8 cellular contexts compared by ENCODE assay signal in genomic region chr2:37670378-37671012, GRCh38. TPM values are rescaled to one million over a fixed set of nuclear protein-coding genes. Genes with fewer than 3 reads are reported as not detected.
A peak's percentile ranks its signal among the peaks of the same experiment; 100 is the strongest.
DNase-seq lines count a peak whose midpoint lies in the region; ATAC-seq and TF ChIP-seq lines count a peak whose summit lies in the region.

No MANE protein-coding gene starts in this region.

- H3K27me3 Mint-ChIP-seq in CD4-positive, alpha-beta T cell, result no peaks in the 10 kb centered on the region
- peaks cover 5% of the 10 kb centered on the region for H3K27me3 Mint-ChIP-seq in neural progenitor cell (ENCODE audit: insufficient read depth, low read depth)

- H3K36me3 ChIP-seq in OCI-LY7 (ENCODE audit: insufficient read depth, low read length) (no peaks in the 10 kb centered on the region), neural progenitor cell (no peaks in the 10 kb centered on the region)

- H3K27ac ChIP-seq in CD4-positive, alpha-beta T cell (ENCODE audit: low read depth, low read length), result peak overlapping the region; percentile 73
- H3K27ac ChIP-seq in OCI-LY7 (ENCODE audit: low read depth, low read length, poor library complexity, severe bottlenecking) (no peak overlapping the region), neural progenitor cell (no peak overlapping the region)

- CTCF ChIA-PET in CD4-positive, alpha-beta T cell (lab: Charles Lee), result interaction anchor here (0.9 to 2.1 kb wide), 5 partner anchors 16 to 275 kb away, joined by 3 to 7 read pairs (median 4); no protein-coding TSS in a partner anchor
- CTCF ChIA-PET in OCI-LY7 (lab: Charles Lee; ENCODE audit: unreplicated experiment), result interaction anchor here (0.8 kb wide), 1 partner anchor 16 kb away, joined by 3 read pairs; no protein-coding TSS in a partner anchor

- peak overlapping the region; percentile 80 for H3K27ac Mint-ChIP-seq in CD4-positive, alpha-beta T cell
- no peak overlapping the region for H3K27ac Mint-ChIP-seq in neural progenitor cell

- POLR2A ChIA-PET in CD4-positive, alpha-beta T cell (lab: Charles Lee), result interaction anchor here (0.9 to 4.8 kb wide), 17 partner anchors 8 to 256 kb away, joined by 3 to 51 read pairs (median 4); no protein-coding TSS in a partner anchor
- POLR2A ChIA-PET in OCI-LY7 (lab: Charles Lee), result interaction anchor here (0.6 to 3.2 kb wide), 10 partner anchors 10 to 291 kb away, joined by 3 to 30 read pairs (median 5); no protein-coding TSS in a partner anchor

- H3K9ac ChIP-seq in neural progenitor cell, result peak overlapping the region; percentile 31

- intact Hi-C loops in CD4-positive, alpha-beta T cell (cut with DNase I, micrococcal nuclease), result loop anchor here (1.0 to 10.0 kb wide), 7 partner anchors 14 to 704 kb away; partner anchors contain the start of genes ATL2 (in 1 of the 2) and EIF2AK2 (in 1 of the 2)
- intact Hi-C loops in OCI-LY7 (cut with micrococcal nuclease; ENCODE audit: unreplicated experiment), result loop anchor here (5.0 kb wide), 3 partner anchors 118 to 703 kb away; partner anchors contain the start of gene STRN

- H3K79me2 ChIP-seq in OCI-LY7 (ENCODE audit: insufficient read depth, low read depth, low read length), result peaks cover 21% of the 10 kb centered on the region; the same call in 1 of the 2 replicates
- H3K79me2 ChIP-seq in neural progenitor cell (ENCODE audit: low read depth), result peaks cover 57% of the 10 kb centered on the region

- H3K4me1 ChIP-seq in OCI-LY7 (ENCODE audit: insufficient read depth, low read length, poor library complexity, severe bottlenecking) (peaks cover 54% of the 10 kb centered on the region), neural progenitor cell (peaks cover 19% of the 10 kb centered on the region)

- DNase-seq in CD4-positive, alpha-beta T cell, result no peak
- DNase-seq in OCI-LY7 (ENCODE audit: low spot score), result no peak
- DNase-seq in epithelial cell of proximal tubule (ENCODE audit: low read depth), result no peak
- peak; percentile 42 for DNase-seq in neural progenitor cell (ENCODE audit: low spot score)
- no peak for DNase-seq in NCI-H2029 treated with DMSO at 0.1 percent for 48 hours (lab: John Stamatoyannopoulos, UW)

- peak overlapping the region; percentile 97 for H3K4me3 Mint-ChIP-seq in CD4-positive, alpha-beta T cell
- peak overlapping the region; percentile 88 for H3K4me3 Mint-ChIP-seq in neural progenitor cell

- no peaks in the 10 kb centered on the region for H3K9me3 ChIP-seq in CD4-positive, alpha-beta T cell (ENCODE audit: control insufficient read depth, low read length)
- no peaks in the 10 kb centered on the region for H3K9me3 ChIP-seq in OCI-LY7 (ENCODE audit: low read length)
- H3K9me3 ChIP-seq in neural progenitor cell (ENCODE audit: low read depth), result no peaks in the 10 kb centered on the region

- TF ChIP-seq CTCF in CD4-positive, alpha-beta T cell (IDR thresholded peaks at IDR 0.05), result no peak
- no peak for TF ChIP-seq CTCF in OCI-LY7 (conservative IDR thresholded peaks at IDR 0.05; ENCODE audit: low read length)
- no peak for TF ChIP-seq CTCF in epithelial cell of proximal tubule (conservative IDR thresholded peaks at IDR 0.05; ENCODE audit: low read depth, low read length)
- no peak for TF ChIP-seq CTCF in neural progenitor cell (IDR thresholded peaks at IDR 0.05)

- peaks cover 18% of the 10 kb centered on the region for H3F3A ChIP-seq in neural progenitor cell (ENCODE audit: low read depth)

- ATAC-seq in CD4-positive, alpha-beta T cell (ENCODE audit: poor library complexity), result no peak
- ATAC-seq in GM18909 (IDR thresholded peaks at IDR 0.05; ENCODE audit: poor library complexity, unreplicated experiment) (no peak), HG02884 (IDR thresholded peaks at IDR 0.05; ENCODE audit: unreplicated experiment) (no peak), GM21786 (IDR thresholded peaks at IDR 0.05; ENCODE audit: unreplicated experiment) (no peak)

- H3K9me3 Mint-ChIP-seq in CD4-positive, alpha-beta T cell, result no peaks in the 10 kb centered on the region
- H3K9me3 Mint-ChIP-seq in neural progenitor cell, result no peaks in the 10 kb centered on the region

- BruUV-seq in OCI-LY7 (replicated peaks; lab: Mats Ljungman, UMichigan), result no TSS peak

- H3K4me1 Mint-ChIP-seq in CD4-positive, alpha-beta T cell (ENCODE audit: low read depth), result peaks cover 72% of the 10 kb centered on the region
- peaks cover 24% of the 10 kb centered on the region for H3K4me1 Mint-ChIP-seq in neural progenitor cell

- no peaks in the 10 kb centered on the region for H3K9me2 ChIP-seq in OCI-LY7 (ENCODE audit: insufficient read depth, low read length)

- H3K27me3 ChIP-seq in CD4-positive, alpha-beta T cell (ENCODE audit: control insufficient read depth, insufficient read depth, low read length), result no peaks in the 10 kb centered on the region
- H3K27me3 ChIP-seq in neural progenitor cell, result no peaks in the 10 kb centered on the region

- H2AFZ ChIP-seq in OCI-LY7 (ENCODE audit: low read length) (peak overlapping the region; percentile 37; the same call in 1 of the 2 replicates), neural progenitor cell (replicated peaks) (peak overlapping the region; percentile 35)

- H4K20me1 ChIP-seq in OCI-LY7 (ENCODE audit: insufficient read depth, low read length), result 0 out of 2 replicates have a peak, but pooled peaks cover 7% of the 10 kb centered on the region
- peaks cover 57% of the 10 kb centered on the region for H4K20me1 ChIP-seq in neural progenitor cell (ENCODE audit: low read depth)

- H3K4me2 ChIP-seq in OCI-LY7 (ENCODE audit: low read length), result peak overlapping the region; percentile 98
- H3K4me2 ChIP-seq in neural progenitor cell, result peak overlapping the region; percentile 95

- H3K4me3 ChIP-seq in OCI-LY7 (ENCODE audit: low read depth, low read length, poor library complexity, severe bottlenecking) (peak overlapping the region; percentile 94), epithelial cell of proximal tubule (ENCODE audit: low read depth, low read length) (peak overlapping the region; percentile 71), neural progenitor cell (peak overlapping the region; percentile 97)

- H3K36me3 Mint-ChIP-seq in CD4-positive, alpha-beta T cell (ENCODE audit: low read depth), result peaks cover 26% of the 10 kb centered on the region
- H3K36me3 Mint-ChIP-seq in neural progenitor cell, result peaks cover 2% of the 10 kb centered on the region

RNA-seq across cellular contexts. Expression of gene CDC42EP3, which starts 0.9 kb away (rescaled TPM):
- 10 to 100 TPM; 20.6 to 24.1 TPM for total RNA-seq in CD4-positive, alpha-beta T cell
- 5.7 and 7.2 TPM in 2 replicates for total RNA-seq in OCI-LY7 (2014; rRNA removed; shearing (Covaris generic))
- total RNA-seq in OCI-LY7 (2022) (20.8 and 22.9 TPM in 2 replicates), epithelial cell of proximal tubule (30.0 and 40.9 TPM in 2 replicates), neural progenitor cell (ENCODE audit: low replicate concordance) (19.7 and 21.2 TPM in 2 replicates)
